ENCODE assay signal across 8 cellular contexts in genomic region chr3:50365080-50365841, GRCh38. TPM values are rescaled to one million over a fixed set of nuclear protein-coding genes. Genes with fewer than 3 reads are reported as not detected.
DNase-seq lines count a peak whose midpoint lies in the region; ATAC-seq and TF ChIP-seq lines count a peak whose summit lies in the region.

No MANE protein-coding gene starts in this region.

- DNase-seq in AG04450 (ENCODE audit: low read depth, low spot score) (peak; percentile 20), RPMI8226 (peak; percentile 96), globus pallidus (ENCODE audit: low spot score) (peak; percentile 53), ovary (peak; percentile 88 to 92 (median 92)), testis (peak; percentile 88)
- DNase-seq in activated gamma-delta T cell treated with anti-CD3 and anti-CD28 coated beads, Interleukin-2, amount 50 U/mL, for 16 hours (ENCODE audit: low read depth) = peak; percentile 89

- H3K27me3 ChIP-seq in AG04450 (ENCODE audit: control insufficient read depth, insufficient read depth, low read length) (peaks cover 18% of the 10 kb centered on the region), ovary (no peaks in the 10 kb centered on the region), testis (no peaks in the 10 kb centered on the region)

- CTCF ChIA-PET in AG04450 (lab: Charles Lee) = interaction anchor here (0.7 to 1.6 kb wide), 3 partner anchors 177 to 185 kb away, joined by 4 to 7 read pairs (median 5); no protein-coding TSS in a partner anchor

- peaks cover 3% of the 10 kb centered on the region; the same call in 1 of the 2 replicates for H3K9me3 ChIP-seq in AG04450 (ENCODE audit: control insufficient read depth, insufficient read depth, low read length)
- H3K9me3 ChIP-seq in ovary = no peaks in the 10 kb centered on the region
- no peaks in the 10 kb centered on the region for H3K9me3 ChIP-seq in testis

- peaks cover 9% of the 10 kb centered on the region for H3K4me1 ChIP-seq in ovary (ENCODE audit: insufficient read depth)
- peaks cover 7% of the 10 kb centered on the region for H3K4me1 ChIP-seq in testis

- 5 to 13% (median 12%) methylated on average over 29 to 53 of the region's 53 CpGs for WGBS in ovary, 3 donors
- 0 to 7% methylated on average over 1 to 53 of the region's 53 CpGs for WGBS in testis, 2 donors

- intact Hi-C loops in ovary (cut with DNase I) = loop anchor here in 1 of 4 donors (10.0 kb wide), 1 partner anchor 1140 kb away; the partner anchor contains the start of gene DCAF1
- intact Hi-C loops in testis (cut with DNase I; ENCODE audit: low total_unique reads) = loop anchor here (10.0 kb wide), 1 partner anchor 180 kb away; no protein-coding TSS in a partner anchor

- H3K4me3 ChIP-seq in AG04450 (ENCODE audit: low read depth, low read length) = peak overlapping the region; percentile 60
- H3K4me3 ChIP-seq in ovary = peak overlapping the region; percentile 66
- H3K4me3 ChIP-seq in testis = peak overlapping the region; percentile 45 to 60

- TF ChIP-seq CTCF in AG04450 (IDR thresholded peaks at IDR 0.05; ENCODE audit: low read depth, low read length) (no peak), ovary (IDR thresholded peaks at IDR 0.05) (no peak), testis (IDR thresholded peaks at IDR 0.05) (no peak)

- H3K27ac ChIP-seq in AG04450 (ENCODE audit: low read depth, low read length) (no peak overlapping the region), ovary (peak overlapping the region in 1 of 2 donors; percentile 61), testis (peak overlapping the region in 1 of 2 donors; percentile 51)

- H3K36me3 ChIP-seq in ovary (no peaks in the 10 kb centered on the region), testis (ENCODE audit: low read depth, missing control alignments) (no peaks in the 10 kb centered on the region)

- TF ChIP-seq POLR2A in ovary (IDR thresholded peaks at IDR 0.05) = no peak
- TF ChIP-seq POLR2A in testis (IDR thresholded peaks at IDR 0.05) = no peak

- peak; percentile 86 for ATAC-seq in GM19035 (IDR thresholded peaks at IDR 0.05; ENCODE audit: unreplicated experiment)
- peak; percentile 89 for ATAC-seq in HG03342 (IDR thresholded peaks at IDR 0.05; ENCODE audit: unreplicated experiment)

- no peak for TF ChIP-seq EP300 in ovary (IDR thresholded peaks at IDR 0.05)

- POLR2A ChIA-PET in AG04450 (lab: Yijun Ruan, JAX) = interaction anchor here (1.1 kb wide), 1 partner anchor 28 kb away, joined by 4 read pairs; no protein-coding TSS in a partner anchor

RNA-seq across cellular contexts. Expression of gene TMEM115, which starts 5.9 kb away (rescaled TPM):
- polyA plus RNA-seq in AG04450 (2011; rRNA removed) (26.6 and 38.1 TPM in 2 replicates), ovary (10 to 100 TPM in 1 of 2 donors, 1 to 10 TPM in 1; 8.5 to 40.2 TPM), testis (ENCODE audit: insufficient read depth, low read depth, low replicate concordance) (37.6 TPM)
- polyA minus RNA-seq in AG04450 (2011; rRNA and poly(A)+ RNA removed) = 35.3 and 54.0 TPM in 2 replicates
- total RNA-seq in ovary (10 to 100 TPM; 32.3 to 58.4 (median 36.9) TPM), testis (10 to 100 TPM; 63.2 to 72.4 TPM)

RNA-seq across cellular contexts. Expression of gene CYB561D2, which starts 14.6 kb away (rescaled TPM):
- polyA plus RNA-seq in AG04450 (2011; rRNA removed) (14.5 and 19.7 TPM in 2 replicates), ovary (10 to 100 TPM in 1 of 2 donors, 1 to 10 TPM in 1; 4.5 to 10.8 TPM), testis (ENCODE audit: insufficient read depth, low read depth, low replicate concordance) (16.0 TPM)
- polyA minus RNA-seq in AG04450 (2011; rRNA and poly(A)+ RNA removed) = 10.0 and 12.8 TPM in 2 replicates
- total RNA-seq in ovary (10 to 100 TPM in 3 of 7 donors, 1 to 10 TPM in 4; 8.0 to 17.1 (median 9.6) TPM), testis (10 to 100 TPM; 18.9 to 21.1 TPM)

RNA-seq across cellular contexts. Expression of gene NPRL2, which starts 14.7 kb away (rescaled TPM):
- polyA plus RNA-seq in AG04450 (2011; rRNA removed) (25.6 and 30.2 TPM in 2 replicates), ovary (10 to 100 TPM; 21.8 to 21.9 TPM), testis (ENCODE audit: insufficient read depth, low read depth, low replicate concordance) (28.0 TPM)
- polyA minus RNA-seq in AG04450 (2011; rRNA and poly(A)+ RNA removed) = 23.7 and 34.8 TPM in 2 replicates
- total RNA-seq in ovary (10 to 100 TPM; 19.4 to 26.3 (median 22.4) TPM), testis (10 to 100 TPM; 26.9 to 29.2 TPM)

RNA-seq across cellular contexts. Expression of gene ZMYND10, which starts 19.7 kb away (rescaled TPM):
- polyA plus RNA-seq in AG04450 (2011; rRNA removed) = 0.87 and 1.1 TPM in 2 replicates
- polyA minus RNA-seq in AG04450 (2011; rRNA and poly(A)+ RNA removed) = 1.7 and 2.0 TPM in 2 replicates
- 10 to 100 TPM in 2 of 7 donors, 1 to 10 TPM in 5; 1.0 to 75.1 (median 3.4) TPM for total RNA-seq in ovary
- polyA plus RNA-seq in ovary = under 1 TPM; 0.50 to 0.81 TPM
- total RNA-seq in testis = 100 to 1,000 TPM; 241 to 335 TPM
- 763 TPM for polyA plus RNA-seq in testis (ENCODE audit: insufficient read depth, low read depth, low replicate concordance)

RNA-seq across cellular contexts. Expression of gene RASSF1, which starts 24.6 kb away (rescaled TPM):
- 25.1 and 26.5 TPM in 2 replicates for polyA plus RNA-seq in AG04450 (2011; rRNA removed)
- polyA minus RNA-seq in AG04450 (2011; rRNA and poly(A)+ RNA removed) = 10.8 and 13.7 TPM in 2 replicates
- total RNA-seq in ovary = 10 to 100 TPM; 16.2 to 32.6 (median 25.5) TPM
- 10 to 100 TPM; 12.5 to 27.4 TPM for polyA plus RNA-seq in ovary
- 10 to 100 TPM; 50.0 to 52.2 TPM for total RNA-seq in testis
- polyA plus RNA-seq in testis (ENCODE audit: insufficient read depth, low read depth, low replicate concordance) = 60.1 TPM

Comparison
In these comparisons a context has a peak if more than half of its experiments do, and no peak if none do; other contexts are left out.
1. DNase-seq: peak in every context shown above with its lines; median percentile 96 in RPMI8226; 92 in ovary; 89 in activated gamma-delta T cell treated with anti-CD3 and anti-CD28 coated beads, Interleukin-2, amount 50 U/mL, for 16 hours; 88 in testis; 53 in globus pallidus; 20 in AG04450.